Comparison of ENCODE assay signal across 14 cellular contexts in genomic region chr15:89551502-89551901, GRCh38. TPM values are rescaled to one million over a fixed set of nuclear protein-coding genes. Genes with fewer than 3 reads are reported as not detected.
DNase-seq lines count a peak whose midpoint lies in the region; ATAC-seq, FAIRE-seq and TF ChIP-seq lines count a peak whose summit lies in the region.
"Had no signal": no experiment of that assay in that cellular context is flagged by ENCODE, and none has a peak within 500 bp of the region (broad histone marks: within the 10 kb centered on the region; RNA-seq: fewer than 3 reads in every experiment).

No MANE protein-coding gene starts in this region.

- FAIRE-seq in GM12878 (lab: Jason Lieb, UNC) (peak; percentile 88), GM12892 (lab: Jason Lieb, UNC) (no peak)

- in situ Hi-C loops in GM12878 (cut with MboI), result no loop called here
- in situ Hi-C loops in ACHN (cut with HindIII; ENCODE audit: low pct_ligation_motif_present, low pct_unique_long_range_greater_than_20kb, low sequenced_read_pairs), result no loop called here

- H3K4me1 ChIP-seq in GM12878 (ENCODE audit: control insufficient read depth, insufficient read depth, low read length), result peaks cover 7% of the 10 kb centered on the region

- CTCF ChIA-PET in GM12878 (lab: Yijun Ruan, JAX), result interaction anchor here (1.3 kb wide), 1 partner anchor 58 kb away, joined by 3 read pairs; no protein-coding TSS in a partner anchor

- H3K4me3 ChIP-seq in GM12865 (ENCODE audit: low read depth, low read length) (no peak overlapping the region), GM12878 (no peak overlapping the region)
- H3K4me3 ChIP-seq: BLaER1, thoracic aorta had no signal

- H3K36me3 ChIP-seq in GM12878 (ENCODE audit: control insufficient read depth in 2 of 2, insufficient read depth in 2 of 2, low read length in 1 of 2), result no peaks in the 10 kb centered on the region
- H3K36me3 ChIP-seq: BLaER1, thoracic aorta had no signal

- H3K4me2 ChIP-seq in GM12878 (ENCODE audit: control insufficient read depth, insufficient read depth), result peak overlapping the region; percentile 54; the same call in 1 of the 2 replicates
- H3K4me2 ChIP-seq: BLaER1 had no signal

- TF ChIP-seq RAD21 in GM12878 (IDR thresholded peaks at IDR 0.05; ENCODE audit: insufficient read depth, low read depth, low read length), result no peak

- intact Hi-C loops in GM12878 (cut with micrococcal nuclease; ENCODE audit: unreplicated experiment), result no loop called here

- ATAC-seq in GM21447 (IDR thresholded peaks at IDR 0.05; ENCODE audit: unreplicated experiment), result peak; percentile 77
- ATAC-seq in HG03432 (IDR thresholded peaks at IDR 0.05; ENCODE audit: unreplicated experiment), result peak; percentile 93
- peak; percentile 95 for ATAC-seq in GM12878
- ATAC-seq: natural killer cell had no signal

- H2AFZ ChIP-seq in GM12878 (ENCODE audit: control insufficient read depth, low read depth, low read length), result no peak overlapping the region

- no peaks in the 10 kb centered on the region for H3K27me3 ChIP-seq in GM12878 (replicated peaks in 1 of 2; ENCODE audit: control insufficient read depth in 2 of 2, insufficient read depth in 2 of 2, low read length in 1 of 2)
- H3K27me3 ChIP-seq: BLaER1 had no signal

- RAD21 ChIA-PET in GM12878 (lab: Charles Lee; ENCODE audit: unreplicated experiment), result interaction anchor here (1.4 to 1.5 kb wide), 2 partner anchors 8 to 56 kb away, joined by 3 to 5 read pairs; no protein-coding TSS in a partner anchor

- WGBS in GM12878 (ENCODE audit: insufficient coverage, insufficient replicate concordance, low lambda C conversion rate, missing lambda C conversion rate), result 2% methylated on average over 3 of the region's 3 CpGs

- no peaks in the 10 kb centered on the region for H3K79me2 ChIP-seq in GM12878 (ENCODE audit: control insufficient read depth, insufficient read depth, low read length)

- no peaks in the 10 kb centered on the region; the same call in 2 of the 3 replicates for H3K9me3 ChIP-seq in GM12878 (replicated peaks; ENCODE audit: control insufficient read depth, insufficient read depth, low read length)
- H3K9me3 ChIP-seq: BLaER1, thoracic aorta had no signal

- TF ChIP-seq CTCF in GM12865 (IDR thresholded peaks at IDR 0.05; ENCODE audit: insufficient read depth, low read depth, low read length, missing control alignments) (no peak), GM12878 (IDR thresholded peaks at IDR 0.05 in 2 of 3, conservative IDR thresholded peaks at IDR 0.05 in 1 of 3; ENCODE audit: control insufficient read depth in 2 of 3, extremely low read depth in 1 of 3, insufficient read depth in 1 of 3, low read depth in 3 of 3, low read length in 3 of 3) (no peak)

- POLR2A ChIA-PET in GM12878 (lab: Charles Lee), result interaction anchor here (0.7 kb wide), 1 partner anchor 711 kb away, joined by 4 read pairs; no protein-coding TSS in a partner anchor

- H4K20me1 ChIP-seq in GM12878 (ENCODE audit: control insufficient read depth, insufficient read depth), result no peaks in the 10 kb centered on the region
- H4K20me1 ChIP-seq: BLaER1 had no signal

- no TSS peak for BruUV-seq in GM12878 (replicated peaks; lab: Mats Ljungman, UMichigan)

- TF ChIP-seq POLR2A in GM12878 (IDR thresholded peaks at IDR 0.05; ENCODE audit: low read depth, low read length) (no peak), GM12892 (IDR thresholded peaks at IDR 0.05; ENCODE audit: low read depth, low read length) (no peak)

- no peak overlapping the region for H3K9ac ChIP-seq in GM12878 (ENCODE audit: control insufficient read depth, insufficient read depth, low read length)
- H3K9ac ChIP-seq: BLaER1 had no signal

- TF ChIP-seq EP300 in GM12878 (IDR thresholded peaks at IDR 0.05; ENCODE audit: borderline replicate concordance in 1 of 2, control insufficient read depth in 1 of 2, low read depth in 2 of 2, low read length in 2 of 2), result peak in 1 of 2 experiments; percentile 42; a peak in 1 of 4 replicates

- peak; percentile 66 for DNase-seq in GM12865 (ENCODE audit: low read depth)
- peak; percentile 56 for DNase-seq in GM12878 (ENCODE audit: low read depth, low spot score)
- no peak for DNase-seq in GM12892 (ENCODE audit: insufficient read length)
- DNase-seq in SHP77 treated with DMSO at 0.1 percent for 48 hours (lab: John Stamatoyannopoulos, UW), result no peak
- no peak for DNase-seq in NCI-H526 (lab: John Stamatoyannopoulos, UW)
- no peak for DNase-seq in ACHN
- DNase-seq: activated CD8-positive, alpha-beta memory T cell treated with anti-CD3 and anti-CD28 coated beads, Interleukin-2, amount 50 U/mL, for 48 hours; natural killer cell; NCI-H2029 had no signal

- H3K27ac ChIP-seq in GM12878 (ENCODE audit: control insufficient read depth, insufficient read depth), result peak overlapping the region; percentile 24; the same call in 1 of the 2 replicates
- H3K27ac ChIP-seq: BLaER1, thoracic aorta had no signal

- SMC1A ChIA-PET in GM12878 (lab: Charles Lee; ENCODE audit: uncharacterized antibody, unreplicated experiment), result no interaction called here

TF ChIP-seq in GM12878, 131 proteins besides CTCF, POLR2A, EP300 and RAD21 (continues in another document):
- TF ChIP-seq WRNIP1 (IDR thresholded peaks at IDR 0.05; ENCODE audit: borderline replicate concordance, low read depth, low read length), result no peak
- TF ChIP-seq MTA2 (IDR thresholded peaks at IDR 0.05; ENCODE audit: low read depth), result peak; percentile 71; the same call in 1 of the 2 replicates
- TF ChIP-seq SPI1 (IDR thresholded peaks at IDR 0.05; ENCODE audit: borderline replicate concordance, insufficient read depth, low read depth, low read length), result peak; percentile 48; the same call in 1 of the 2 replicates
- TF ChIP-seq, protein P1, sequence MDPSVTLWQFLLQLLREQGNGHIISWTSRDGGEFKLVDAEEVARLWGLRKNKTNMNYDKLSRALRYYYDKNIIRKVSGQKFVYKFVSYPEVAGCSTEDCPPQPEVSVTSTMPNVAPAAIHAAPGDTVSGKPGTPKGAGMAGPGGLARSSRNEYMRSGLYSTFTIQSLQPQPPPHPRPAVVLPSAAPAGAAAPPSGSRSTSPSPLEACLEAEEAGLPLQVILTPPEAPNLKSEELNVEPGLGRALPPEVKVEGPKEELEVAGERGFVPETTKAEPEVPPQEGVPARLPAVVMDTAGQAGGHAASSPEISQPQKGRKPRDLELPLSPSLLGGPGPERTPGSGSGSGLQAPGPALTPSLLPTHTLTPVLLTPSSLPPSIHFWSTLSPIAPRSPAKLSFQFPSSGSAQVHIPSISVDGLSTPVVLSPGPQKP (IDR thresholded peaks at IDR 0.05; ENCODE audit: low read depth, low read length), result no peak
- no peak for TF ChIP-seq PML (IDR thresholded peaks at IDR 0.05; ENCODE audit: low read length)
- peak; percentile 90 for TF ChIP-seq TCF7 (IDR thresholded peaks at IDR 0.05; ENCODE audit: borderline replicate concordance)
- peak; percentile 40; the same call in 1 of the 2 replicates for TF ChIP-seq NBN (IDR thresholded peaks at IDR 0.05)
- 0 out of 2 replicates have a peak, but pooled peaks have one; percentile 31 for TF ChIP-seq RCOR1 (conservative IDR thresholded peaks at IDR 0.05; ENCODE audit: low read depth, low read length)

RNA-seq across cellular contexts. Expression of gene TICRR, which starts 23.8 kb away (rescaled TPM):
- 33.5 and 38.8 TPM in 2 replicates for total RNA-seq in GM12878 (2013; cell fraction: nucleolus; rRNA removed)
- 11.4 and 12.6 TPM in 2 replicates for total RNA-seq in GM12878 (2014; rRNA removed)
- 10.6 and 11.0 TPM in 2 replicates for total RNA-seq in GM12878 (2014; rRNA removed; fragmentation: Illumina TruSeq; extraction: Trizol)
- total RNA-seq in GM12878 (2021), result 18.8 and 21.5 TPM in 2 replicates
- 4.3 TPM for polyA plus RNA-seq in GM12878 (2011; ENCODE audit: low read depth)
- polyA plus RNA-seq in GM12878 (2011; rRNA removed), result 9.4 and 11.9 TPM in 2 replicates
- 12.5 and 14.2 TPM in 2 replicates for polyA plus RNA-seq in GM12878 (2011; cell fraction: cytosol; rRNA removed)
- polyA plus RNA-seq in GM12878 (2011; cell fraction: nucleus; rRNA removed), result 54.9 and 56.3 TPM in 2 replicates
- polyA plus RNA-seq in GM12878 (2012), result 4.6 and 7.7 TPM in 2 replicates
- polyA plus RNA-seq in GM12878 (2014; fragmentation: Illumina TruSeq; extraction: Trizol), result 14.8 and 16.8 TPM in 2 replicates
- polyA plus RNA-seq in GM12878 (2014; fragmentation: Nextera tagmentation; extraction: Ambion mirVana), result 1 to 10 TPM in 1 of 2 experiments, under 1 TPM in 1; 0.58 to 1.1 TPM
- polyA plus RNA-seq in GM12878 (2014; rRNA removed), result 14.0 and 14.8 TPM in 2 replicates
- polyA plus RNA-seq in GM12878 (2016; fragmentation: Nextera tagmentation; extraction: Ambion mirVana), result 10 to 100 TPM in 1 of 2 experiments, 1 to 10 TPM in 1; 9.3 to 10.3 TPM
- polyA minus RNA-seq in GM12878 (2011; rRNA and poly(A)+ RNA removed), result 19.4 and 24.5 TPM in 2 replicates
- polyA minus RNA-seq in GM12878 (2011; cell fraction: cytosol; rRNA and poly(A)+ RNA removed), result 7.8 and 10.1 TPM in 2 replicates
- 23.3 and 38.0 TPM in 2 replicates for polyA minus RNA-seq in GM12878 (2011; cell fraction: nucleus; rRNA and poly(A)+ RNA removed)
- 6.6 TPM for polyA plus RNA-seq in GM12892 (2012; ENCODE audit: missing spikeins)
- total RNA-seq: thoracic aorta had no signal

RNA-seq across cellular contexts. Expression of gene RHCG, which starts 55.1 kb away (rescaled TPM):
- total RNA-seq in GM12878 (2013; cell fraction: nucleolus; rRNA removed), result not detected in 2 replicates
- total RNA-seq in GM12878 (2014; rRNA removed) (0.11 TPM in 1 of 2 replicates, not detected in the other), GM12878 (2014; rRNA removed; fragmentation: Illumina TruSeq; extraction: Trizol) (not detected in 2 replicates), GM12878 (2021) (not detected in 2 replicates)
- not detected for polyA plus RNA-seq in GM12878 (2011; ENCODE audit: low read depth)
- polyA plus RNA-seq in GM12878 (2011; rRNA removed) (0.05 TPM in 1 of 2 replicates, not detected in the other), GM12878 (2014; fragmentation: Illumina TruSeq; extraction: Trizol) (not detected in 2 replicates), GM12878 (2014; fragmentation: Nextera tagmentation; extraction: Ambion mirVana) (not detected), GM12878 (2014; rRNA removed) (not detected in 2 replicates), GM12878 (2016; fragmentation: Nextera tagmentation; extraction: Ambion mirVana) (not detected)
- polyA plus RNA-seq in GM12878 (2011; cell fraction: cytosol; rRNA removed), result 0.03 and 0.05 TPM in 2 replicates
- polyA plus RNA-seq in GM12878 (2011; cell fraction: nucleus; rRNA removed), result 0.06 TPM in 1 of 2 replicates, not detected in the other
- polyA plus RNA-seq in GM12878 (2012), result not detected in 2 replicates
- not detected in 2 replicates for polyA minus RNA-seq in GM12878 (2011; rRNA and poly(A)+ RNA removed)
- not detected in 2 replicates for polyA minus RNA-seq in GM12878 (2011; cell fraction: cytosol; rRNA and poly(A)+ RNA removed)
- not detected in 2 replicates for polyA minus RNA-seq in GM12878 (2011; cell fraction: nucleus; rRNA and poly(A)+ RNA removed)
- polyA plus RNA-seq in GM12892 (2012; ENCODE audit: missing spikeins), result not detected
- total RNA-seq: chondrocyte, natural killer cell, thoracic aorta had no signal

Comparison
In these comparisons a context has a peak if more than half of its experiments do, and no peak if none do; other contexts are left out.
1. DNase-seq: peak in GM12865 (single experiment) and GM12878 (single experiment); none in GM12892 (single experiment), SHP77 treated with DMSO at 0.1 percent for 48 hours (single experiment), NCI-H526 (0 of 2) and ACHN (single experiment).
2. Peak in every context shown above with its lines, with median percentiles within 50 percentile points of each other: ATAC-seq.